Comparison of ENCODE assay signal across 1 cellular context in genomic region chr16:67928147-67928546, GRCh38.
TF ChIP-seq lines count a peak whose summit lies in the region.

No MANE protein-coding gene starts in this region.

TF ChIP-seq in GM23338, 12 proteins besides CTCF, POLR2A, EP300 and RAD21 (continued from another document):
- no peak for TF ChIP-seq ETS1 (IDR thresholded peaks at IDR 0.05)
- TF ChIP-seq ZNF114 (CRISPR knock-in tag; IDR thresholded peaks at IDR 0.05) = no peak
- no peak for TF ChIP-seq JUNB (IDR thresholded peaks at IDR 0.05; ENCODE audit: unreplicated experiment)
- TF ChIP-seq ZNF462 (CRISPR knock-in tag; IDR thresholded peaks at IDR 0.05) = no peak
- no peak for TF ChIP-seq NANOG (IDR thresholded peaks at IDR 0.05; ENCODE audit: borderline replicate concordance)
- TF ChIP-seq ZNF331 (CRISPR knock-in tag; IDR thresholded peaks at IDR 0.05; ENCODE audit: low read depth) = no peak
- no peak for TF ChIP-seq EZH2phosphoT487 (IDR thresholded peaks at IDR 0.05; ENCODE audit: unreplicated experiment)
- TF ChIP-seq STAT1 (IDR thresholded peaks at IDR 0.05; ENCODE audit: unreplicated experiment) = no peak
TF ChIP-seq in GM23338: peak in this region for 0.
